ENCODE assay signal across 9 cellular contexts in the genomic region with DNA sequence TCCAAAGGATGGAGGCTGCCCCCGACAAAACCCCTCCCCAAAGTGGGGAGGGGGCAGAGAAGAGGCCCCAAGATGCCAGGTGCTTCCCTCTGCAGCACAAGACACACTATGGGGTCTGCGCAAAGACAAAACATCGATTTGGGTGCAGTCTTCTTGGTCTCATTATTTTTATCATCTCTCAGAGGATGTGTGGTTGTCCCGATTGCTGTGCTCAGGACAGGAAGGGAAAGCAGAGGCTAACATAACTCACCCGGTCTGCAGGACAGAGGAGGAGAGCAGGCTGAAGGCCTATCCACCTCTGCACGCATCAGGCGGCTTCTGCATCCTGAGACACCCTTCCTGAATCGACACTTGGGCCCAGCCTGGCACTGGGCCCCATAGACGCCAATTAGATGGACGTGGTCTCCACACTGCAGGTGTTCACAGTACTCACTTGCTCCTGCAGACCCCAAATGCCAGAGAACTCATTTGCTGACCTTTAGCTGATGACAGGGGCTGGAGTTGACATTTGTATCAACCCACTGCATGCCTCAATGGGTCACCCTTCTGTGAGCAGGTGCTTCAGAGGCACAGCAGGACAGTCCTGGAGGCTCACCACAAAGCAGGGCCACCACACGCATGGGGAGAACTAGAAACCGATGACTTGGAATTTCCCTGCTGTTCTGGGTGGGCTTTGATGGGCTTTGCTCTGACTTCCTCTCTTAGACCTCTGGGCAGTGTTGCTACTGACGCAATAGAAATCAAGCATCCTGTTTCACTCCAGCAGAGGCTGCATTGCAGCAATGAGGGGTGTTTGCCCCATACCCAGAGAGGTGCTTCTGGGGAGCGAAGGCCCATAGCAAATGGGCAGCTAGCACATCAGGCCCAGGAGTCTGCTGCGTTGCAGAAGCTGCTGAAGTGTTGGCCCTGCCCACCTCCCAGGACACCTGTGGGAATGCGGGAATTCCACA.
A peak's percentile ranks its signal among the peaks of the same experiment; 100 is the strongest.
DNase-seq lines count a peak whose midpoint lies in the region; ATAC-seq, FAIRE-seq and TF ChIP-seq lines count a peak whose summit lies in the region.
"Had no signal": no experiment of that assay in that cellular context is flagged by ENCODE, and none has a peak within 500 bp of the region (broad histone marks: within the 10 kb centered on the region; RNA-seq: fewer than 3 reads in every experiment).

No MANE protein-coding gene starts in this region.

- no peak overlapping the region for H4K5ac ChIP-seq in H1 (ENCODE audit: insufficient read length, low read depth, low read length)

- no peak overlapping the region for H3K23ac ChIP-seq in H1 (ENCODE audit: insufficient read length)

- H3K9ac ChIP-seq in H1 (replicated peaks in 1 of 4; ENCODE audit: extremely low read depth in 1 of 4, low read depth in 3 of 4, low read length in 3 of 4) = no peak overlapping the region
- H3K9ac ChIP-seq in endodermal cell (ENCODE audit: extremely low read depth, low read length, poor library complexity, severe bottlenecking) = no peak overlapping the region

- no peak overlapping the region for H2BK5ac ChIP-seq in H1 (ENCODE audit: low read depth, low read length)

- TF ChIP-seq CTCF in H1 (IDR thresholded peaks at IDR 0.05; ENCODE audit: control extremely low read depth in 1 of 3, insufficient read depth in 1 of 3, low read depth in 1 of 3, low read length in 3 of 3) = no peak
- TF ChIP-seq CTCF in psoas muscle (IDR thresholded peaks at IDR 0.05) = no peak
- no peak for TF ChIP-seq CTCF in endodermal cell (conservative IDR thresholded peaks at IDR 0.05)

- H2BK120ac ChIP-seq in H1 (replicated peaks; ENCODE audit: low read depth, low read length) = no peak overlapping the region

- no peaks in the 10 kb centered on the region for H3K9me3 ChIP-seq in H1 (ENCODE audit: insufficient read depth in 2 of 2, low read depth in 1 of 2, low read length in 1 of 2)
- H3K9me3 ChIP-seq in psoas muscle = no peaks in the 10 kb centered on the region
- no peaks in the 10 kb centered on the region for H3K9me3 ChIP-seq in endodermal cell (ENCODE audit: control insufficient read depth, low read length)

- no peak overlapping the region for H4K91ac ChIP-seq in H1 (replicated peaks; ENCODE audit: insufficient read length, low read length)

- H2BK15ac ChIP-seq in H1 (ENCODE audit: low read length) = peak overlapping the region; percentile 46; the same call in 1 of the 2 replicates

- H3K4me1 ChIP-seq in H1 (replicated peaks in 1 of 4; ENCODE audit: control insufficient read depth in 3 of 4, insufficient read depth in 4 of 4, low read length in 3 of 4) (peaks cover 0 to 8% (median 2%) of the 10 kb centered on the region in 4 experiments; a peak in 4 of 7 replicates), psoas muscle (no peaks in the 10 kb centered on the region), endodermal cell (ENCODE audit: control insufficient read depth, insufficient read depth, low read length) (no peaks in the 10 kb centered on the region)

- H3K27me3 ChIP-seq in H1 (replicated peaks in 1 of 4; ENCODE audit: control insufficient read depth in 3 of 4, extremely low read depth in 1 of 4, insufficient read depth in 3 of 4, low read length in 3 of 4) (no peaks in the 10 kb centered on the region), psoas muscle (ENCODE audit: insufficient read depth in 3 of 3, low read length in 2 of 3) (no peaks in the 10 kb centered on the region), endodermal cell (ENCODE audit: control insufficient read depth, insufficient read depth, low read length, poor library complexity, severe bottlenecking) (no peaks in the 10 kb centered on the region)

- CTCF ChIA-PET in H1 (lab: Charles Lee; ENCODE audit: partially characterized antibody) = interaction anchor here (1.5 to 1.7 kb wide), 2 partner anchors 27 to 50 kb away, joined by 3 to 5 read pairs; no protein-coding TSS in a partner anchor

- no peak overlapping the region for H3K4ac ChIP-seq in H1 (replicated peaks; ENCODE audit: insufficient read length, low read depth, low read length)

- no peak overlapping the region for H3K18ac ChIP-seq in H1 (ENCODE audit: extremely low read depth, low read length)

- POLR2A ChIA-PET in H1 (lab: Charles Lee; ENCODE audit: partially characterized antibody) = interaction anchor here (0.7 kb wide), 1 partner anchor 420 kb away, joined by 3 read pairs; the partner anchor contains the start of gene CENPU

- H3K36me3 ChIP-seq in H1 (ENCODE audit: control insufficient read depth in 2 of 4, insufficient read depth in 4 of 4, low read length in 3 of 4) = no peaks in the 10 kb centered on the region
- H3K36me3 ChIP-seq in psoas muscle (ENCODE audit: insufficient read depth in 1 of 2, low read depth in 1 of 2) = no peaks in the 10 kb centered on the region
- no peaks in the 10 kb centered on the region for H3K36me3 ChIP-seq in endodermal cell (ENCODE audit: control insufficient read depth, insufficient read depth, low read length)

- H3K4me2 ChIP-seq in H1 (ENCODE audit: insufficient read depth in 1 of 2, low read depth in 2 of 2, low read length in 2 of 2) = no peak overlapping the region

- H3K4me3 ChIP-seq in H1 (ENCODE audit: extremely low read depth in 1 of 4, insufficient read depth in 2 of 4, low read depth in 3 of 4, low read length in 4 of 4) = no peak overlapping the region
- H3K4me3 ChIP-seq in psoas muscle = no peak overlapping the region
- no peak overlapping the region for H3K4me3 ChIP-seq in endodermal cell (ENCODE audit: low read length)
- H3K4me3 ChIP-seq: skin epidermis had no signal

- DNase-seq in H1 (ENCODE audit: low read depth in 1 of 2, low spot score in 2 of 2) (peak in 1 of 2 experiments; percentile 43), psoas muscle (no peak), endodermal cell (no peak), DMS153 (lab: John Stamatoyannopoulos, UW) (no peak)
- no peak for DNase-seq in stimulated activated CD4-positive, alpha-beta T cell treated with anti-CD3 and anti-CD28 coated beads, Interleukin-2, amount 100 ng/mL, for 24 hours

- ATAC-seq in GM21360 (IDR thresholded peaks at IDR 0.05; ENCODE audit: unreplicated experiment) (peak; percentile 69), HG03442 (IDR thresholded peaks at IDR 0.05; ENCODE audit: unreplicated experiment) (peak; percentile 65), psoas muscle (no peak)

- no peak overlapping the region for H2BK12ac ChIP-seq in H1 (ENCODE audit: low read depth, low read length)

- no peak overlapping the region for H2AFZ ChIP-seq in H1 (ENCODE audit: low read length)

- H3K4me1 Mint-ChIP-seq in endodermal cell = peaks cover 4% of the 10 kb centered on the region

- TF ChIP-seq POLR2A in GM15510 (IDR thresholded peaks at IDR 0.05; ENCODE audit: borderline replicate concordance, extremely low read depth, insufficient read length) (peak; percentile 55), H1 (IDR thresholded peaks at IDR 0.05; ENCODE audit: control extremely low read depth in 1 of 2, low read depth in 2 of 2, low read length in 2 of 2) (no peak)

- no peak overlapping the region for H3K27ac Mint-ChIP-seq in endodermal cell

- H3K9me3 Mint-ChIP-seq in endodermal cell = no peaks in the 10 kb centered on the region

- H3K27me3 Mint-ChIP-seq in endodermal cell (ENCODE audit: insufficient read depth) = no peaks in the 10 kb centered on the region

- H3K27ac ChIP-seq in H1 (ENCODE audit: low read depth, low read length) (no peak overlapping the region), psoas muscle (no peak overlapping the region), endodermal cell (ENCODE audit: low read depth, low read length) (no peak overlapping the region)

- intact Hi-C loops in psoas muscle (cut with DNase I) = no loop called here

- H3K23me2 ChIP-seq in H1 (ENCODE audit: low read depth, low read length) = peaks cover 2% of the 10 kb centered on the region; the same call in 1 of the 2 replicates

- FAIRE-seq in H1 (lab: Jason Lieb, UNC) = no peak

- no peaks in the 10 kb centered on the region for H3K36me3 Mint-ChIP-seq in endodermal cell (ENCODE audit: low read depth)

- no peak for TF ChIP-seq EP300 in H1 (IDR thresholded peaks at IDR 0.05; ENCODE audit: borderline replicate concordance in 1 of 2, low read depth in 2 of 2, low read length in 2 of 2)

- H2BK20ac ChIP-seq in H1 (ENCODE audit: low read length) = no peak overlapping the region

- no peak overlapping the region; the same call in 1 of the 2 replicates for H4K8ac ChIP-seq in H1 (ENCODE audit: extremely low read depth, insufficient read depth, low read length)

- no peak overlapping the region for H3K56ac ChIP-seq in H1 (replicated peaks; ENCODE audit: insufficient read length, low read depth, low read length)

- no peaks in the 10 kb centered on the region for H3K79me1 ChIP-seq in H1 (ENCODE audit: low read depth, low read length)

- H3K4me3 Mint-ChIP-seq in endodermal cell = no peak overlapping the region

- 0 out of 2 replicates have a peak overlapping the region, but pooled peaks have one; percentile 33 for H2AK5ac ChIP-seq in H1 (ENCODE audit: low read depth, low read length)

- no peaks in the 10 kb centered on the region for H3K79me2 ChIP-seq in H1 (ENCODE audit: control insufficient read depth in 1 of 2, insufficient read depth in 2 of 2, low read length in 2 of 2)

- H3K14ac ChIP-seq in H1 (ENCODE audit: insufficient read length) = no peak overlapping the region

- H4K20me1 ChIP-seq in H1 (replicated peaks in 1 of 2; ENCODE audit: control insufficient read depth in 1 of 2, insufficient read depth in 2 of 2, low read length in 2 of 2) = no peaks in the 10 kb centered on the region

- no peak for TF ChIP-seq RAD21 in H1 (IDR thresholded peaks at IDR 0.05 in 1 of 2, conservative IDR thresholded peaks at IDR 0.05 in 1 of 2; ENCODE audit: low read depth in 2 of 2, low read length in 2 of 2)

- 90% methylated on average over 16 of the region's 16 CpGs; no CpG with 5 or more reads in 1 of the 2 experiments for WGBS in H1 (ENCODE audit: extremely low coverage in 1 of 2, insufficient coverage in 1 of 2, insufficient read length in 1 of 2, insufficient replicate concordance in 2 of 2, low coverage in 1 of 2, low lambda C conversion rate in 2 of 2, missing lambda C conversion rate in 1 of 2), 2 experiments
- WGBS in psoas muscle, 3 donors = 78 to 84% (median 82%) methylated on average over 16 of the region's 16 CpGs
- 90 to 91% methylated on average over 11 to 16 of the region's 16 CpGs for WGBS in endodermal cell (ENCODE audit: insufficient coverage in 1 of 2, insufficient read length in 1 of 2), 2 experiments

TF ChIP-seq in H1, 55 proteins besides CTCF, POLR2A, EP300 and RAD21 (continues in another document):
- TF ChIP-seq RXRA (IDR thresholded peaks at IDR 0.05; ENCODE audit: insufficient read depth, low read depth, low read length) (no peak), SP2 (IDR thresholded peaks at IDR 0.05; ENCODE audit: low read length) (no peak), TCF12 (IDR thresholded peaks at IDR 0.05; ENCODE audit: low read depth, low read length) (no peak), TAF1 (IDR thresholded peaks at IDR 0.05; ENCODE audit: low read depth, low read length) (no peak), ASH2L (IDR thresholded peaks at IDR 0.05; ENCODE audit: low read length) (no peak), KDM4A (IDR thresholded peaks at IDR 0.05; ENCODE audit: low read depth, low read length, severe bottlenecking) (no peak), CEBPB (IDR thresholded peaks at IDR 0.05; ENCODE audit: low read depth, low read length) (no peak)

Comparison
In these comparisons a context has a peak if more than half of its experiments do, and no peak if none do; other contexts are left out.
1. ATAC-seq: peak in GM21360 (single experiment) and HG03442 (single experiment); none in psoas muscle (0 of 4).